1 cellular context compared by ENCODE assay signal in the genomic region with DNA sequence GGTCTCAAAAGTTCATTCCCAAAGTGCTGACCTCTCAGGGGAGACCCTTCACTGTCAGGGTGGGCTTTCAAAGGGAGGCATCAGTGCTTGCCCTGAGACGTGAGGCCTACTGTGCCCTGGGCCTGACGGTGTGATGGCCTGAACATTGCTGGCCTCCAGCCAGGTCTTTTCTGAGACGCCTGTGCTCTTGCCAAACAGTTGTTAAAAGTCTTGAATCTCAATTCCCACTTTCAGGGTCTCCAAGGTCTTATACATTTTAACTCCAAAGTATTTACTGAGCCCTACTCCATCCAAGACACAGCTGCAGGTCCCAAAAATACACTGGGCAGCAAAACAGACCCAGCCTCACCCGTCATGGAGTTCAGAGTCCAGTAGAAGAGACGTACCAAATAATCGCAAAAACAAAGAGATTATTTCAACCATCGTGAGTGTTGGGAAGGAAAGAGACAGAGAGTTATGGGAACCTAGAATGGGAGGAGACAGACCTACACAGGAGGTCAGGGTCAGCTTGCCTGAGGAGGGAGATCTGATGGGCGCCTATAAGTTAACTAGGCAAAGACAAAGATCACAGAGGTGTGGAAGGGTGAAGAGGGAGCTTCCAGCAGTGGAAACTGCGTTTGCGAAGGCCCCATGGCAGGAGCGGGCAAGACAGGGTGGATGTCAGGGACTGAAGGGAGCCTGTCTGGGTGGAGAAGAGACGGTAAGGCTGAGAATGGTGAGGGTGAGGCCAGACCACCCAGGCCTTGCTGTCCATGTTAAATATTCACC.
TF ChIP-seq lines count a peak whose summit lies in the region.

No MANE protein-coding gene starts in this region.

TF ChIP-seq in HepG2, 621 proteins besides CTCF, POLR2A, EP300 and RAD21 (continued from another document and continues in another):
- peak; percentile 29; the same call in 1 of the 2 replicates for TF ChIP-seq PHF8 (CRISPR knock-in tag; IDR thresholded peaks at IDR 0.05)
- TF ChIP-seq ONECUT2 (CRISPR knock-in tag; IDR thresholded peaks at IDR 0.05) = no peak
- TF ChIP-seq, protein P1, sequence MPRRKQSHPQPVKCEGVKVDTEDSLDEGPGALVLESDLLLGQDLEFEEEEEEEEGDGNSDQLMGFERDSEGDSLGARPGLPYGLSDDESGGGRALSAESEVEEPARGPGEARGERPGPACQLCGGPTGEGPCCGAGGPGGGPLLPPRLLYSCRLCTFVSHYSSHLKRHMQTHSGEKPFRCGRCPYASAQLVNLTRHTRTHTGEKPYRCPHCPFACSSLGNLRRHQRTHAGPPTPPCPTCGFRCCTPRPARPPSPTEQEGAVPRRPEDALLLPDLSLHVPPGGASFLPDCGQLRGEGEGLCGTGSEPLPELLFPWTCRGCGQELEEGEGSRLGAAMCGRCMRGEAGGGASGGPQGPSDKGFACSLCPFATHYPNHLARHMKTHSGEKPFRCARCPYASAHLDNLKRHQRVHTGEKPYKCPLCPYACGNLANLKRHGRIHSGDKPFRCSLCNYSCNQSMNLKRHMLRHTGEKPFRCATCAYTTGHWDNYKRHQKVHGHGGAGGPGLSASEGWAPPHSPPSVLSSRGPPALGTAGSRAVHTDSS (CRISPR knock-in tag; conservative IDR thresholded peaks at IDR 0.05) = no peak
- no peak; the same call in 1 of the 2 replicates for TF ChIP-seq SAFB2 (CRISPR knock-in tag; IDR thresholded peaks at IDR 0.05; ENCODE audit: borderline replicate concordance, low read depth)
- no peak for TF ChIP-seq FOXP1 (IDR thresholded peaks at IDR 0.05)
- no peak for TF ChIP-seq FOXP1 (CRISPR knock-in tag; IDR thresholded peaks at IDR 0.05)
- TF ChIP-seq, protein P2, sequence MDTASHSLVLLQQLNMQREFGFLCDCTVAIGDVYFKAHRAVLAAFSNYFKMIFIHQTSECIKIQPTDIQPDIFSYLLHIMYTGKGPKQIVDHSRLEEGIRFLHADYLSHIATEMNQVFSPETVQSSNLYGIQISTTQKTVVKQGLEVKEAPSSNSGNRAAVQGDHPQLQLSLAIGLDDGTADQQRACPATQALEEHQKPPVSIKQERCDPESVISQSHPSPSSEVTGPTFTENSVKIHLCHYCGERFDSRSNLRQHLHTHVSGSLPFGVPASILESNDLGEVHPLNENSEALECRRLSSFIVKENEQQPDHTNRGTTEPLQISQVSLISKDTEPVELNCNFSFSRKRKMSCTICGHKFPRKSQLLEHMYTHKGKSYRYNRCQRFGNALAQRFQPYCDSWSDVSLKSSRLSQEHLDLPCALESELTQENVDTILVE (CRISPR knock-in tag; IDR thresholded peaks at IDR 0.05) = no peak
- TF ChIP-seq ZNF703 (CRISPR knock-in tag; IDR thresholded peaks at IDR 0.05; ENCODE audit: borderline replicate concordance) = no peak
- no peak for TF ChIP-seq FOXA3 (CRISPR knock-in tag; IDR thresholded peaks at IDR 0.05)
- no peak for TF ChIP-seq MTERF4 (CRISPR knock-in tag; IDR thresholded peaks at IDR 0.05)
- no peak for TF ChIP-seq HHEX (CRISPR knock-in tag; IDR thresholded peaks at IDR 0.05)
- TF ChIP-seq ZNF12 (CRISPR knock-in tag; IDR thresholded peaks at IDR 0.05) = no peak
- TF ChIP-seq, protein P3, sequence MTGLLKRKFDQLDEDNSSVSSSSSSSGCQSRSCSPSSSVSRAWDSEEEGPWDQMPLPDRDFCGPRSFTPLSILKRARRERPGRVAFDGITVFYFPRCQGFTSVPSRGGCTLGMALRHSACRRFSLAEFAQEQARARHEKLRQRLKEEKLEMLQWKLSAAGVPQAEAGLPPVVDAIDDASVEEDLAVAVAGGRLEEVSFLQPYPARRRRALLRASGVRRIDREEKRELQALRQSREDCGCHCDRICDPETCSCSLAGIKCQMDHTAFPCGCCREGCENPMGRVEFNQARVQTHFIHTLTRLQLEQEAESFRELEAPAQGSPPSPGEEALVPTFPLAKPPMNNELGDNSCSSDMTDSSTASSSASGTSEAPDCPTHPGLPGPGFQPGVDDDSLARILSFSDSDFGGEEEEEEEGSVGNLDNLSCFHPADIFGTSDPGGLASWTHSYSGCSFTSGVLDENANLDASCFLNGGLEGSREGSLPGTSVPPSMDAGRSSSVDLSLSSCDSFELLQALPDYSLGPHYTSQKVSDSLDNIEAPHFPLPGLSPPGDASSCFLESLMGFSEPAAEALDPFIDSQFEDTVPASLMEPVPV (CRISPR knock-in tag; IDR thresholded peaks at IDR 0.05) = no peak
- TF ChIP-seq PTBP1 (IDR thresholded peaks at IDR 0.05; ENCODE audit: low read depth, low read length, poor library complexity, severe bottlenecking) = no peak
- TF ChIP-seq, protein P4, sequence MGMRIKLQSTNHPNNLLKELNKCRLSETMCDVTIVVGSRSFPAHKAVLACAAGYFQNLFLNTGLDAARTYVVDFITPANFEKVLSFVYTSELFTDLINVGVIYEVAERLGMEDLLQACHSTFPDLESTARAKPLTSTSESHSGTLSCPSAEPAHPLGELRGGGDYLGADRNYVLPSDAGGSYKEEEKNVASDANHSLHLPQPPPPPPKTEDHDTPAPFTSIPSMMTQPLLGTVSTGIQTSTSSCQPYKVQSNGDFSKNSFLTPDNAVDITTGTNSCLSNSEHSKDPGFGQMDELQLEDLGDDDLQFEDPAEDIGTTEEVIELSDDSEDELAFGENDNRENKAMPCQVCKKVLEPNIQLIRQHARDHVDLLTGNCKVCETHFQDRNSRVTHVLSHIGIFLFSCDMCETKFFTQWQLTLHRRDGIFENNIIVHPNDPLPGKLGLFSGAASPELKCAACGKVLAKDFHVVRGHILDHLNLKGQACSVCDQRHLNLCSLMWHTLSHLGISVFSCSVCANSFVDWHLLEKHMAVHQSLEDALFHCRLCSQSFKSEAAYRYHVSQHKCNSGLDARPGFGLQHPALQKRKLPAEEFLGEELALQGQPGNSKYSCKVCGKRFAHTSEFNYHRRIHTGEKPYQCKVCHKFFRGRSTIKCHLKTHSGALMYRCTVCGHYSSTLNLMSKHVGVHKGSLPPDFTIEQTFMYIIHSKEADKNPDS (CRISPR knock-in tag; IDR thresholded peaks at IDR 0.05) = no peak
- TF ChIP-seq, protein P5, sequence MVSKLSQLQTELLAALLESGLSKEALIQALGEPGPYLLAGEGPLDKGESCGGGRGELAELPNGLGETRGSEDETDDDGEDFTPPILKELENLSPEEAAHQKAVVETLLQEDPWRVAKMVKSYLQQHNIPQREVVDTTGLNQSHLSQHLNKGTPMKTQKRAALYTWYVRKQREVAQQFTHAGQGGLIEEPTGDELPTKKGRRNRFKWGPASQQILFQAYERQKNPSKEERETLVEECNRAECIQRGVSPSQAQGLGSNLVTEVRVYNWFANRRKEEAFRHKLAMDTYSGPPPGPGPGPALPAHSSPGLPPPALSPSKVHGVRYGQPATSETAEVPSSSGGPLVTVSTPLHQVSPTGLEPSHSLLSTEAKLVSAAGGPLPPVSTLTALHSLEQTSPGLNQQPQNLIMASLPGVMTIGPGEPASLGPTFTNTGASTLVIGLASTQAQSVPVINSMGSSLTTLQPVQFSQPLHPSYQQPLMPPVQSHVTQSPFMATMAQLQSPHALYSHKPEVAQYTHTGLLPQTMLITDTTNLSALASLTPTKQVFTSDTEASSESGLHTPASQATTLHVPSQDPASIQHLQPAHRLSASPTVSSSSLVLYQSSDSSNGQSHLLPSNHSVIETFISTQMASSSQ (IDR thresholded peaks at IDR 0.05; ENCODE audit: low read depth) = no peak
- TF ChIP-seq, protein P5 (CRISPR knock-in tag; IDR thresholded peaks at IDR 0.05; ENCODE audit: borderline replicate concordance) = peak; percentile 73
- no peak for TF ChIP-seq RFX1 (IDR thresholded peaks at IDR 0.05)
- TF ChIP-seq JARID2 (CRISPR knock-in tag; IDR thresholded peaks at IDR 0.05; ENCODE audit: insufficient replicate concordance) = no peak
- no peak for TF ChIP-seq EZH2 (conservative IDR thresholded peaks at IDR 0.05; ENCODE audit: low read depth, low read length)
- TF ChIP-seq HNRNPL (IDR thresholded peaks at IDR 0.05; ENCODE audit: low read depth, low read length) = no peak
- TF ChIP-seq POGZ (CRISPR knock-in tag; IDR thresholded peaks at IDR 0.05) = no peak
- no peak for TF ChIP-seq TBL1XR1 (IDR thresholded peaks at IDR 0.05; ENCODE audit: borderline replicate concordance, low read length, partially characterized antibody)
- no peak for TF ChIP-seq SETDB1 (CRISPR knock-in tag; IDR thresholded peaks at IDR 0.05; ENCODE audit: borderline replicate concordance)
- TF ChIP-seq U2AF1 (optimal IDR thresholded peaks at IDR 0.05; ENCODE audit: low read depth, low read length) = no peak
- no peak for TF ChIP-seq PHB2 (IDR thresholded peaks at IDR 0.05; ENCODE audit: partially characterized antibody)
- TF ChIP-seq CEBPB (IDR thresholded peaks at IDR 0.05; ENCODE audit: borderline replicate concordance, low read depth, low read length) = no peak
- TF ChIP-seq KLF15 (CRISPR knock-in tag; IDR thresholded peaks at IDR 0.05; ENCODE audit: borderline replicate concordance) = no peak
- 0 out of 2 replicates have a peak, but pooled peaks have one; percentile 21 for TF ChIP-seq KLF11 (CRISPR knock-in tag; IDR thresholded peaks at IDR 0.05)
- TF ChIP-seq KLF13 (CRISPR knock-in tag; IDR thresholded peaks at IDR 0.05) = no peak; the same call in 1 of the 2 replicates
- no peak; the same call in 1 of the 2 replicates for TF ChIP-seq RXRB (CRISPR knock-in tag; IDR thresholded peaks at IDR 0.05; ENCODE audit: borderline replicate concordance)
- no peak for TF ChIP-seq ISX (CRISPR knock-in tag; conservative IDR thresholded peaks at IDR 0.05)
- no peak for TF ChIP-seq YEATS4 (CRISPR knock-in tag; IDR thresholded peaks at IDR 0.05; ENCODE audit: borderline replicate concordance)
- TF ChIP-seq ZNF652 (CRISPR knock-in tag; IDR thresholded peaks at IDR 0.05; ENCODE audit: borderline replicate concordance, low read depth) = no peak
- TF ChIP-seq NFYC (CRISPR knock-in tag; IDR thresholded peaks at IDR 0.05) = no peak
- TF ChIP-seq, protein P6, sequence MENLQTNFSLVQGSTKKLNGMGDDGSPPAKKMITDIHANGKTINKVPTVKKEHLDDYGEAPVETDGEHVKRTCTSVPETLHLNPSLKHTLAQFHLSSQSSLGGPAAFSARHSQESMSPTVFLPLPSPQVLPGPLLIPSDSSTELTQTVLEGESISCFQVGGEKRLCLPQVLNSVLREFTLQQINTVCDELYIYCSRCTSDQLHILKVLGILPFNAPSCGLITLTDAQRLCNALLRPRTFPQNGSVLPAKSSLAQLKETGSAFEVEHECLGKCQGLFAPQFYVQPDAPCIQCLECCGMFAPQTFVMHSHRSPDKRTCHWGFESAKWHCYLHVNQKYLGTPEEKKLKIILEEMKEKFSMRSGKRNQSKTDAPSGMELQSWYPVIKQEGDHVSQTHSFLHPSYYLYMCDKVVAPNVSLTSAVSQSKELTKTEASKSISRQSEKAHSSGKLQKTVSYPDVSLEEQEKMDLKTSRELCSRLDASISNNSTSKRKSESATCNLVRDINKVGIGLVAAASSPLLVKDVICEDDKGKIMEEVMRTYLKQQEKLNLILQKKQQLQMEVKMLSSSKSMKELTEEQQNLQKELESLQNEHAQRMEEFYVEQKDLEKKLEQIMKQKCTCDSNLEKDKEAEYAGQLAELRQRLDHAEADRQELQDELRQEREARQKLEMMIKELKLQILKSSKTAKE (CRISPR knock-in tag; IDR thresholded peaks at IDR 0.05; ENCODE audit: borderline replicate concordance) = no peak
- TF ChIP-seq ZNF484 (CRISPR knock-in tag; IDR thresholded peaks at IDR 0.05; ENCODE audit: borderline replicate concordance, low read depth) = no peak
- TF ChIP-seq ZNF552 (CRISPR knock-in tag; IDR thresholded peaks at IDR 0.05; ENCODE audit: borderline replicate concordance) = no peak
- no peak for TF ChIP-seq ZNF589 (CRISPR knock-in tag; conservative IDR thresholded peaks at IDR 0.05)
- no peak for TF ChIP-seq GMEB2 (CRISPR knock-in tag; IDR thresholded peaks at IDR 0.05; ENCODE audit: low read depth)
- no peak for TF ChIP-seq HDAC1 (CRISPR knock-in tag; IDR thresholded peaks at IDR 0.05)
- no peak for TF ChIP-seq ZNF335 (CRISPR knock-in tag; IDR thresholded peaks at IDR 0.05)
- TF ChIP-seq TCF7 (IDR thresholded peaks at IDR 0.05; ENCODE audit: low read depth) = no peak
- TF ChIP-seq ZNF841 (CRISPR knock-in tag; IDR thresholded peaks at IDR 0.05; ENCODE audit: borderline replicate concordance) = no peak
- TF ChIP-seq CEBPG (CRISPR knock-in tag; IDR thresholded peaks at IDR 0.05) = no peak
- TF ChIP-seq ZBTB7A (CRISPR knock-in tag; IDR thresholded peaks at IDR 0.05) = no peak
- no peak for TF ChIP-seq ATM (IDR thresholded peaks at IDR 0.05; ENCODE audit: borderline replicate concordance)
